In genomic region chr6:56604186-56604585, GRCh38 we compare ENCODE assay signal across 34 cellular contexts.
"Had no signal": no experiment of that assay in that cellular context is flagged by ENCODE, and none has a peak within 500 bp of the region (broad histone marks: within the 10 kb centered on the region; RNA-seq: fewer than 3 reads in every experiment).

No MANE protein-coding gene starts in this region.

- H3K4me1 Mint-ChIP-seq: activated naive CD4-positive, alpha-beta T cell treated with anti-CD3 and anti-CD28 coated beads, Interleukin-2, amount 10 ng/mL, durations not matched to agents 7 days and 5 days; activated naive CD8-positive, alpha-beta T cell treated with anti-CD3 and anti-CD28 coated beads, Interleukin-2, amount 50 U/mL, for 24 hours; central memory CD8-positive, alpha-beta T cell; endodermal cell; nephron progenitor cell; stimulated activated memory B cell treated with anti-CD40 and anti-IgM and Interleukin-4, amounts not matched to agents 10 μg/mL and 1 μg/mL and 100 μg/mL, for 72 hours had no signal

- H3K36me3 Mint-ChIP-seq: activated naive CD4-positive, alpha-beta T cell treated with anti-CD3 and anti-CD28 coated beads, Interleukin-2, amount 10 ng/mL, durations not matched to agents 7 days and 5 days; stimulated activated memory B cell treated with anti-CD40 and anti-IgM and Interleukin-4, amounts not matched to agents 10 μg/mL and 1 μg/mL and 100 μg/mL, for 72 hours had no signal

- H3K4me2 ChIP-seq: hepatocyte had no signal

- H3K27me3 ChIP-seq: esophagus muscularis mucosa, gastrocnemius medialis, hepatocyte, neutrophil, ovary, sigmoid colon, stomach, thyroid gland, upper lobe of left lung, vagina had no signal

- ATAC-seq: activated naive CD8-positive, alpha-beta T cell treated with anti-CD3 and anti-CD28 coated beads, Interleukin-2, amount 50 U/mL, for 24 hours; gastrocnemius medialis; left cardiac atrium; left ventricle myocardium superior; stimulated activated memory B cell treated with anti-CD40 and anti-IgM and Interleukin-4, amounts not matched to agents 10 μg/mL and 1 μg/mL and 100 μg/mL, for 72 hours had no signal

- H3K4me1 ChIP-seq: esophagus muscularis mucosa, gastrocnemius medialis, sigmoid colon, stomach, thyroid gland, upper lobe of left lung, vagina had no signal

- DNase-seq: activated CD4-positive, alpha-beta T cell treated with anti-CD3 and anti-CD28 coated beads, Interleukin-2, amount 50 U/mL, for 4 hours; activated CD8-positive, alpha-beta memory T cell treated with anti-CD3 and anti-CD28 coated beads, Interleukin-2, amount 50 U/mL, for 4 hours; activated effector memory CD4-positive, alpha-beta T cell treated with Interleukin-2 at 50 U/mL for 16 hours; activated naive CD4-positive, alpha-beta T cell treated with anti-CD3 and anti-CD28 coated beads, Interleukin-2, amount 10 ng/mL, durations not matched to agents 7 days and 5 days; activated naive CD8-positive, alpha-beta T cell treated with anti-CD3 and anti-CD28 coated beads, Interleukin-2, amount 50 U/mL, for 24 hours; activated T-cell treated with anti-CD3 and anti-CD28 coated beads, Interleukin-2, amount 50 U/mL, for 48 hours; amygdala; endodermal cell; gastrocnemius medialis; islet precursor cell; left cardiac atrium; left ventricle myocardium superior; nephron progenitor cell; ovary; retina; sigmoid colon; small intestine; stimulated activated CD4-positive, alpha-beta T cell treated with anti-CD3 and anti-CD28 coated beads, Interleukin-1b, Interleukin-23, amount 100 ng/mL, for 48 hours; stimulated activated CD4-positive, alpha-beta T cell treated with anti-CD3 and anti-CD28 coated beads, Interleukin-4, amount 100 ng/mL, for 4 hours; stimulated activated CD8-positive, alpha-beta memory T cell treated with anti-CD3 and anti-CD28 coated beads, Interleukin-4, amount 100 ng/mL, for 48 hours; stomach; SW 1271; T-helper 9 cell; thyroid gland; upper lobe of left lung had no signal

- H3K9me3 ChIP-seq: esophagus muscularis mucosa, gastrocnemius medialis, neutrophil, ovary, sigmoid colon, stomach, thyroid gland, upper lobe of left lung, vagina had no signal

- H3K79me2 ChIP-seq: hepatocyte had no signal

- H3K27me3 Mint-ChIP-seq: activated naive CD8-positive, alpha-beta T cell treated with anti-CD3 and anti-CD28 coated beads, Interleukin-2, amount 50 U/mL, for 24 hours; central memory CD8-positive, alpha-beta T cell; dendritic cell treated with granulocyte-macrophage colony-stimulating factor and Interleukin-4, amounts not matched to agents 40 ng/mL and 50 ng/mL, for 4 days; progenitor cell of endocrine pancreas had no signal

- H3K4me3 ChIP-seq: esophagus muscularis mucosa, gastrocnemius medialis, hepatocyte, ovary, sigmoid colon, stomach, thyroid gland, upper lobe of left lung, vagina had no signal

- H3K36me3 ChIP-seq: neutrophil, ovary, thyroid gland had no signal

- H2AFZ ChIP-seq: hepatocyte had no signal

- H3K4me3 Mint-ChIP-seq: activated naive CD4-positive, alpha-beta T cell treated with anti-CD3 and anti-CD28 coated beads, Interleukin-2, amount 10 ng/mL, durations not matched to agents 7 days and 5 days; activated naive CD8-positive, alpha-beta T cell treated with anti-CD3 and anti-CD28 coated beads, Interleukin-2, amount 50 U/mL, for 24 hours; central memory CD8-positive, alpha-beta T cell; dendritic cell treated with granulocyte-macrophage colony-stimulating factor and Interleukin-4, amounts not matched to agents 40 ng/mL and 50 ng/mL, for 4 days; endodermal cell; nephron progenitor cell; stimulated activated memory B cell treated with anti-CD40 and anti-IgM and Interleukin-4, amounts not matched to agents 10 μg/mL and 1 μg/mL and 100 μg/mL, for 72 hours; T-helper 1 cell treated with Interleukin-12 subunit alpha and Interleukin-12 subunit beta and Interleukin-4 antibody, amounts not matched to agents 30 μg/mL and 1 μg/mL, for 36 hours had no signal

- H3K9me3 Mint-ChIP-seq: activated naive CD4-positive, alpha-beta T cell treated with anti-CD3 and anti-CD28 coated beads, Interleukin-2, amount 10 ng/mL, durations not matched to agents 7 days and 5 days; activated naive CD8-positive, alpha-beta T cell treated with anti-CD3 and anti-CD28 coated beads, Interleukin-2, amount 50 U/mL, for 24 hours; dendritic cell treated with granulocyte-macrophage colony-stimulating factor and Interleukin-4, amounts not matched to agents 40 ng/mL and 50 ng/mL, for 4 days; endodermal cell; nephron progenitor cell; stimulated activated memory B cell treated with anti-CD40 and anti-IgM and Interleukin-4, amounts not matched to agents 10 μg/mL and 1 μg/mL and 100 μg/mL, for 72 hours; T-helper 1 cell treated with Interleukin-12 subunit alpha and Interleukin-12 subunit beta and Interleukin-4 antibody, amounts not matched to agents 30 μg/mL and 1 μg/mL, for 36 hours had no signal

- H3K27ac ChIP-seq: esophagus muscularis mucosa, gastrocnemius medialis, hepatocyte, neutrophil, ovary, sigmoid colon, stomach, thyroid gland, upper lobe of left lung, vagina had no signal
